Comparison of ENCODE assay signal across 8 cellular contexts in genomic region chr3:156817931-156818765, GRCh38. TPM values are rescaled to one million over a fixed set of nuclear protein-coding genes. Genes with fewer than 3 reads are reported as not detected.
DNase-seq lines count a peak whose midpoint lies in the region; ATAC-seq and TF ChIP-seq lines count a peak whose summit lies in the region.

No MANE protein-coding gene starts in this region.

- H3K27me3 Mint-ChIP-seq in CD8-positive, alpha-beta T cell (ENCODE audit: low read depth): no peaks in the 10 kb centered on the region
- H3K27me3 Mint-ChIP-seq in MCF 10A (ENCODE audit: insufficient read depth, unreplicated experiment) (no peaks in the 10 kb centered on the region), nephron progenitor cell (ENCODE audit: low read depth, poor library complexity) (peaks cover 36% of the 10 kb centered on the region)

- peak overlapping the region; percentile 95 for H3K4me3 Mint-ChIP-seq in CD8-positive, alpha-beta T cell
- peak overlapping the region; percentile 82 for H3K4me3 Mint-ChIP-seq in MCF 10A (ENCODE audit: unreplicated experiment)
- peak overlapping the region; percentile 86 for H3K4me3 Mint-ChIP-seq in nephron progenitor cell

- no peak for ATAC-seq in CD8-positive, alpha-beta T cell
- ATAC-seq in HG03045 (IDR thresholded peaks at IDR 0.05; ENCODE audit: unreplicated experiment): no peak
- no peak for ATAC-seq in GM18861 (IDR thresholded peaks at IDR 0.05; ENCODE audit: unreplicated experiment)

- POLR2A ChIA-PET in CD8-positive, alpha-beta T cell (lab: Charles Lee): interaction anchor here (0.9 to 3.1 kb wide), 8 partner anchors 33 to 357 kb away, joined by 3 to 13 read pairs (median 8); partner anchors contain the start of genes CCNL1, SSR3 and TIPARP
- POLR2A ChIA-PET in MCF 10A (lab: Yijun Ruan, JAX): interaction anchor here (0.6 to 8.0 kb wide), 33 partner anchors 9 to 357 kb away, joined by 3 to 103 read pairs (median 7); partner anchors contain the start of genes CCNL1, LEKR1, SSR3 and TIPARP

- no peak for TF ChIP-seq CTCF in CD8-positive, alpha-beta T cell (IDR thresholded peaks at IDR 0.05)
- TF ChIP-seq CTCF in MCF 10A (IDR thresholded peaks at IDR 0.05; ENCODE audit: unreplicated experiment): no peak
- no peak for TF ChIP-seq CTCF in nephron progenitor cell (IDR thresholded peaks at IDR 0.05)

- CTCF ChIA-PET in CD8-positive, alpha-beta T cell (lab: Charles Lee): interaction anchor here (1.2 to 1.5 kb wide), 3 partner anchors 142 to 308 kb away, joined by 3 to 7 read pairs (median 4); no protein-coding TSS in a partner anchor
- CTCF ChIA-PET in MCF 10A (lab: Yijun Ruan, JAX): interaction anchor here (0.9 to 2.6 kb wide), 8 partner anchors 33 to 320 kb away, joined by 3 to 11 read pairs (median 4); no protein-coding TSS in a partner anchor

- H3K27ac ChIP-seq in CD8-positive, alpha-beta T cell (ENCODE audit: low read depth, low read length): no peak overlapping the region

- BruUV-seq in MCF 10A (replicated peaks; lab: Mats Ljungman, UMichigan): no TSS peak

- peaks cover 18% of the 10 kb centered on the region for H3K4me1 ChIP-seq in CD8-positive, alpha-beta T cell (ENCODE audit: insufficient read depth, low read length)

- peaks cover 33% of the 10 kb centered on the region for H3K4me1 Mint-ChIP-seq in CD8-positive, alpha-beta T cell (ENCODE audit: low read depth)
- peaks cover 34% of the 10 kb centered on the region for H3K4me1 Mint-ChIP-seq in MCF 10A (ENCODE audit: insufficient read depth, unreplicated experiment)
- peaks cover 35% of the 10 kb centered on the region for H3K4me1 Mint-ChIP-seq in nephron progenitor cell

- H3K36me3 Mint-ChIP-seq in CD8-positive, alpha-beta T cell: peaks cover 3% of the 10 kb centered on the region
- H3K36me3 Mint-ChIP-seq in MCF 10A (ENCODE audit: insufficient read depth, unreplicated experiment): peaks cover 6% of the 10 kb centered on the region
- no peaks in the 10 kb centered on the region for H3K36me3 Mint-ChIP-seq in nephron progenitor cell (ENCODE audit: low read depth)

- peak overlapping the region; percentile 95 for H3K27ac Mint-ChIP-seq in CD8-positive, alpha-beta T cell
- H3K27ac Mint-ChIP-seq in MCF 10A (ENCODE audit: low read depth, unreplicated experiment) (peak overlapping the region; percentile 95), nephron progenitor cell (no peak overlapping the region)

- H3K27me3 ChIP-seq in CD8-positive, alpha-beta T cell (ENCODE audit: insufficient read depth, low read length): no peaks in the 10 kb centered on the region

- DNase-seq in CD8-positive, alpha-beta T cell: no peak
- DNase-seq in M059J (ENCODE audit: low read depth) (peak; percentile 49), MCF 10A (ENCODE audit: unreplicated experiment) (peak; percentile 36), nephron progenitor cell (no peak), posterior vena cava (ENCODE audit: low spot score) (no peak), D341Med (ENCODE audit: low spot score) (no peak)

- no peaks in the 10 kb centered on the region for H3K9me3 ChIP-seq in CD8-positive, alpha-beta T cell (ENCODE audit: low read length)

- H3K9me3 Mint-ChIP-seq in CD8-positive, alpha-beta T cell: no peaks in the 10 kb centered on the region
- H3K9me3 Mint-ChIP-seq in MCF 10A (ENCODE audit: unreplicated experiment): no peaks in the 10 kb centered on the region
- peaks cover 3% of the 10 kb centered on the region for H3K9me3 Mint-ChIP-seq in nephron progenitor cell

- H3K36me3 ChIP-seq in CD8-positive, alpha-beta T cell (ENCODE audit: insufficient read depth, low read length): no peaks in the 10 kb centered on the region

- intact Hi-C loops in CD8-positive, alpha-beta T cell (cut with DNase I, micrococcal nuclease): loop anchor here (1.0 to 10.0 kb wide), 12 partner anchors 8 to 1827 kb away; partner anchors contain the start of genes GFM1 (in 1 of the 2), LEKR1 (in 1 of the 2), SSR3 (in 1 of the 2) and TIPARP (in 1 of the 2)
- intact Hi-C loops in MCF 10A (cut with micrococcal nuclease) (loop anchor here (1.0 to 5.0 kb wide), 5 partner anchors 126 to 314 kb away; partner anchors contain the start of gene SSR3), posterior vena cava (cut with DNase I) (no loop called here)

- H3K4me3 ChIP-seq in CD8-positive, alpha-beta T cell (ENCODE audit: low read depth, low read length): peak overlapping the region; percentile 75

RNA-seq across cellular contexts. Expression of gene LEKR1, which starts 8.0 kb away (rescaled TPM):
- 1 to 10 TPM; 1.5 to 1.8 TPM for total RNA-seq in CD8-positive, alpha-beta T cell
- 0.94 and 1.6 TPM in 2 replicates for total RNA-seq in M059J (2014; rRNA removed; shearing (Covaris generic))
- 1.3 and 2.2 TPM in 2 replicates for total RNA-seq in MCF 10A (2022)
- total RNA-seq in posterior vena cava: 1 to 10 TPM; 1.4 to 1.6 TPM

Comparison
In these comparisons a context has a peak if more than half of its experiments do, and no peak if none do; other contexts are left out.
1. DNase-seq: peak in M059J (single experiment) and MCF 10A (single experiment); none in CD8-positive, alpha-beta T cell (0 of 7), nephron progenitor cell (single experiment), posterior vena cava (single experiment) and D341Med (single experiment).
2. intact Hi-C loops: an anchor here in CD8-positive, alpha-beta T cell (1.0 to 10.0 kb wide) and MCF 10A (1.0 to 5.0 kb wide); none called in posterior vena cava.
3. Peak in every context shown above with its lines, with median percentiles within 50 percentile points of each other: H3K4me3 Mint-ChIP-seq.